In the genomic region with DNA sequence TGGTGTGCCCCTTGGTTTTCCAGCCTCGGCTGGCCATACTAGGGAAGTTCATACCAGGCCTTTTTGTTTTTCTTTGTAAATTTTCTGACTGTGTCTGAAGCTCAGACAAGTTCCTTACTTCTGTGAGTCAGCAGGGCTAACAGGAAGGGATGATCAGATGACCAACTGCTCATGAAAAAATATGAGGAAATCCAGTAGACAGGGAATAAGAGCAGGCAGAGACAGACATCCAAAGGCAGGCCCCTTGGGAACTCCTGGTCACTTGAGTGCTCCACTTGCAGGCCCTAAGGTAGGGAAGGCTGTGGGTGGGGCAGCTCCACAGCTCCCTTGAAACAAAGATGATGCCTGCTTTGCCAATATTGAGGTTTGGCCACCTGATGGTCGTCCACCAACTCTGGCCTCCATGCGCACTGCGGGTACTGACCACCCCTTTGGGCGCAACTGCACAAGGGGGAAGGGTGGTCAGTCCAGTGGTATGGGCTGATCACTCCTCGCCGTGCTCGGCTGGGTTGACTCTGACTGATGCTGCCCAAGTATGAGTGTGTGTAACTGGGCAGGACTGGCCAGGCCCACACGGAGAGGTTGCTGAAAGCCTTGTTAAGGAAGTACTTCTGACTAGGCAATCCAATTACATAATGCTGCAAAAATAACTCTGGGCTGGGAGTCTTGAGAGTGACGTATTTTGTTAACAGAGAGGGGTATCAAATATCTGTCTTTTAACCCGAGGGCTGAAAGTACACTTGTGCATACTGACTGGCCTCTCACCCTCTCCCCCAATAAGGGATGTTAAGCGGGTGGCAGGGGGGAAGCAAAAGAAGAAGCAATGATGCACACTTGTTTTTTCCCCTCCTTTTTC, we compare ENCODE assay signal across 8 cellular contexts. TPM values are rescaled to one million over a fixed set of nuclear protein-coding genes. Genes with fewer than 3 reads are reported as not detected.
DNase-seq lines count a peak whose midpoint lies in the region; ATAC-seq and TF ChIP-seq lines count a peak whose summit lies in the region.

No MANE protein-coding gene starts in this region.

- peak; percentile 18 to 21 for TF ChIP-seq POLR2A in uterus (IDR thresholded peaks at IDR 0.05)

- peak; percentile 71 for ATAC-seq in lung (ENCODE audit: insufficient read depth, low FRiP score)

- H3K36me3 ChIP-seq in lung (ENCODE audit: control insufficient read depth in 2 of 2, insufficient read depth in 2 of 2, low read length in 2 of 2) (no peaks in the 10 kb centered on the region), uterus (no peaks in the 10 kb centered on the region)

- H3K4me1 ChIP-seq in lung (ENCODE audit: control insufficient read depth in 2 of 2, insufficient read depth in 2 of 2, low read length in 2 of 2) (peaks cover 8 to 20% of the 10 kb centered on the region in 2 donors), uterus (peaks cover 5 to 12% of the 10 kb centered on the region in 2 donors)

- H3K9me3 ChIP-seq in lung (ENCODE audit: control insufficient read depth in 2 of 2, insufficient read depth in 1 of 2, low read length in 1 of 2) (peaks cover 0 to 2% of the 10 kb centered on the region in 2 donors), uterus (no peaks in the 10 kb centered on the region)

- intact Hi-C loops in uterus (cut with DNase I; ENCODE audit: low total_unique reads) = loop anchor here (10.0 kb wide), 1 partner anchor 106 kb away; no protein-coding TSS in a partner anchor

- H3K27me3 ChIP-seq in lung (ENCODE audit: control insufficient read depth, insufficient read depth) (no peaks in the 10 kb centered on the region), uterus (no peaks in the 10 kb centered on the region)

- H3K4me3 ChIP-seq in lung (no peak overlapping the region), uterus (no peak overlapping the region)

- peak overlapping the region; percentile 73 for H3K27ac ChIP-seq in caudate nucleus (ENCODE audit: low read depth, low read length)
- H3K27ac ChIP-seq in lung (ENCODE audit: low read depth in 1 of 2, low read length in 1 of 2) = peak overlapping the region; percentile 82 to 92
- H3K27ac ChIP-seq in uterus = peak overlapping the region; percentile 82 to 94

- no peak for TF ChIP-seq CTCF in AG09319 (IDR thresholded peaks at IDR 0.05; ENCODE audit: low read depth, low read length)
- no peak for TF ChIP-seq CTCF in lung (IDR thresholded peaks at IDR 0.05; ENCODE audit: control extremely low read depth, extremely low read depth)
- no peak for TF ChIP-seq CTCF in uterus (IDR thresholded peaks at IDR 0.05)

- DNase-seq in AG09319 (ENCODE audit: extremely low read depth, low read depth) (peak; percentile 59), NCI-H1436 treated with DMSO at 0.1 percent for 48 hours (lab: John Stamatoyannopoulos, UW) (peak; percentile 79), caudate nucleus (lab: John Stamatoyannopoulos, UW) (peak in 4 of 61 donors; percentile 21 to 37 (median 27)), lung (ENCODE audit: low spot score) (peak; percentile 81), uterus (peak; percentile 62 to 64), T-helper 2 cell (no peak), NCI-H128 (lab: John Stamatoyannopoulos, UW; ENCODE audit: unreplicated experiment) (no peak), NCI-H524 treated with DMSO at 0.1 percent for 48 hours (lab: John Stamatoyannopoulos, UW) (no peak)

- WGBS in lung, 2 donors = 50% methylated on average over 12 of the region's 12 CpGs

RNA-seq across cellular contexts. Expression of gene ZFHX3, which starts 20.8 kb away (rescaled TPM):
- total RNA-seq in lung (10 to 100 TPM; 25.0 to 32.7 TPM), uterus (10 to 100 TPM in 3 of 4 donors, 1 to 10 TPM in 1; 9.1 to 34.0 (median 12.0) TPM)
- polyA plus RNA-seq in lung = 1 to 10 TPM; 2.6 to 4.4 TPM

Comparison
In these comparisons a context has a peak if more than half of its experiments do, and no peak if none do; other contexts are left out.
1. DNase-seq: peak in AG09319 (single experiment), NCI-H1436 treated with DMSO at 0.1 percent for 48 hours (single experiment), lung (single experiment) and uterus (2 of 2); none in T-helper 2 cell (0 of 5), NCI-H128 (single experiment) and NCI-H524 treated with DMSO at 0.1 percent for 48 hours (single experiment).
2. Peak in every context shown above with its lines, with median percentiles within 50 percentile points of each other: H3K27ac ChIP-seq.